ENCODE assay signal across 17 cellular contexts in genomic region chr16:21060027-21060510, GRCh38.
"Had no signal": no experiment of that assay in that cellular context is flagged by ENCODE, and none has a peak within 500 bp of the region (broad histone marks: within the 10 kb centered on the region; RNA-seq: fewer than 3 reads in every experiment).

No MANE protein-coding gene starts in this region.

- H3K27ac Mint-ChIP-seq: activated CD8-positive, alpha-beta memory T cell treated with anti-CD3 and anti-CD28 coated beads, Interleukin-2, amount 10 ng/mL, durations not matched to agents 7 days and 5 days; activated naive CD8-positive, alpha-beta T cell; activated T-cell treated with anti-CD3 and anti-CD28 coated beads, Interleukin-2, amount 50 U/mL, for 24 hours; neural progenitor cell; T-helper 2 cell treated with Interferon-gamma antibody and Interleukin-4, amounts not matched to agents 5 μg/mL and 100 μg/mL, for 36 hours had no signal

- H3K36me3 ChIP-seq: brain microvascular endothelial cell, neural progenitor cell, pancreas, upper lobe of left lung had no signal

- FAIRE-seq: pancreas had no signal

- H3K27ac ChIP-seq: brain microvascular endothelial cell, neural progenitor cell, pancreas, upper lobe of left lung had no signal

- H3K36me3 Mint-ChIP-seq: activated CD8-positive, alpha-beta memory T cell treated with anti-CD3 and anti-CD28 coated beads, Interleukin-2, amount 10 ng/mL, durations not matched to agents 7 days and 5 days; activated naive CD8-positive, alpha-beta T cell; neural progenitor cell had no signal

- H3K27me3 ChIP-seq: brain microvascular endothelial cell, neural progenitor cell, pancreas, upper lobe of left lung had no signal

- H3K4me3 ChIP-seq: lung, neural progenitor cell, pancreas, smooth muscle cell, upper lobe of left lung had no signal

- H3K4me3 Mint-ChIP-seq: activated CD8-positive, alpha-beta memory T cell treated with anti-CD3 and anti-CD28 coated beads, Interleukin-2, amount 10 ng/mL, durations not matched to agents 7 days and 5 days; activated naive CD8-positive, alpha-beta T cell; activated T-cell treated with anti-CD3 and anti-CD28 coated beads, Interleukin-2, amount 50 U/mL, for 24 hours; neural progenitor cell; T-helper 2 cell treated with Interferon-gamma antibody and Interleukin-4, amounts not matched to agents 5 μg/mL and 100 μg/mL, for 36 hours had no signal

- DNase-seq: activated CD4-positive, alpha-beta T cell treated with anti-CD3 and anti-CD28 coated beads, Interleukin-2, amount 50 U/mL, for 48 hours; activated CD8-positive, alpha-beta memory T cell treated with anti-CD3 and anti-CD28 coated beads, Interleukin-2, amount 10 ng/mL, durations not matched to agents 7 days and 5 days; activated effector memory CD4-positive, alpha-beta T cell treated with Interleukin-2 at 50 U/mL for 16 hours; activated T-cell treated with anti-CD3 and anti-CD28 coated beads, Interleukin-2, amount 50 U/mL, for 24 hours; amygdala; brain microvascular endothelial cell; hypothalamus; midbrain; upper lobe of left lung had no signal

- ATAC-seq: activated CD4-positive, CD25-positive, alpha-beta regulatory T cell treated with anti-CD3 and anti-CD28 coated beads, Interleukin-2, amount 50 U/mL, for 24 hours; activated CD8-positive, alpha-beta memory T cell treated with anti-CD3 and anti-CD28 coated beads, Interleukin-2, amount 10 ng/mL, durations not matched to agents 7 days and 5 days; esophagus mucosa; pancreas had no signal

- H3K4me1 Mint-ChIP-seq: activated CD8-positive, alpha-beta memory T cell treated with anti-CD3 and anti-CD28 coated beads, Interleukin-2, amount 10 ng/mL, durations not matched to agents 7 days and 5 days; neural progenitor cell had no signal

- H3K9me3 ChIP-seq: pancreas, upper lobe of left lung had no signal

- H3K4me1 ChIP-seq: neural progenitor cell, pancreas, upper lobe of left lung had no signal
